8 cellular contexts compared by ENCODE assay signal in genomic region chr17:8294814-8295316, GRCh38. TPM values are rescaled to one million over a fixed set of nuclear protein-coding genes. Genes with fewer than 3 reads are reported as not detected.
DNase-seq lines count a peak whose midpoint lies in the region; ATAC-seq and TF ChIP-seq lines count a peak whose summit lies in the region.

No MANE protein-coding gene starts in this region.

- H3K9me3 Mint-ChIP-seq in naive thymus-derived CD4-positive, alpha-beta T cell: peaks cover 0 to 3% (median 0%) of the 10 kb centered on the region in 11 donors

- no peak for ATAC-seq in naive thymus-derived CD4-positive, alpha-beta T cell
- ATAC-seq in GM19351 (IDR thresholded peaks at IDR 0.05; ENCODE audit: unreplicated experiment) (no peak), GM18867 (IDR thresholded peaks at IDR 0.05; ENCODE audit: unreplicated experiment) (no peak)

- H3K4me3 ChIP-seq in AG10803 (ENCODE audit: low read length) (peak overlapping the region; percentile 68), NT2/D1 (ENCODE audit: insufficient read length, low read depth) (peak overlapping the region; percentile 40), endocrine pancreas (ENCODE audit: control insufficient read depth, insufficient read depth, low read length) (no peak overlapping the region)
- peak overlapping the region; percentile 96 for H3K4me3 ChIP-seq in naive thymus-derived CD4-positive, alpha-beta T cell (ENCODE audit: low read length)

- CTCF ChIA-PET in naive thymus-derived CD4-positive, alpha-beta T cell (lab: Charles Lee): interaction anchor here (0.6 to 2.6 kb wide), 13 partner anchors 13 to 176 kb away, joined by 3 to 11 read pairs (median 4); partner anchors contain the start of genes CTC1 and PFAS

- peaks cover 0 to 5% (median 0%) of the 10 kb centered on the region in 5 donors for H3K36me3 Mint-ChIP-seq in naive thymus-derived CD4-positive, alpha-beta T cell

- H3K4me1 Mint-ChIP-seq in naive thymus-derived CD4-positive, alpha-beta T cell: peaks cover 23 to 45% (median 38%) of the 10 kb centered on the region in 7 donors

- H3K4me1 ChIP-seq in NT2/D1 (ENCODE audit: insufficient read depth, insufficient read length) (peaks cover 4% of the 10 kb centered on the region), endocrine pancreas (ENCODE audit: control insufficient read depth, insufficient read depth, low read length) (no peaks in the 10 kb centered on the region)
- peaks cover 4 to 13% of the 10 kb centered on the region in 2 donors for H3K4me1 ChIP-seq in naive thymus-derived CD4-positive, alpha-beta T cell (ENCODE audit: control insufficient read depth in 2 of 2, insufficient read depth in 2 of 2, low read length in 2 of 2)

- DNase-seq in AG10803 (ENCODE audit: low read depth) (no peak), NT2/D1 (ENCODE audit: low read depth, low spot score) (no peak), MV-4-11 (lab: John Stamatoyannopoulos, UW) (no peak), NCI-H1092 (lab: John Stamatoyannopoulos, UW) (no peak)
- no peak for DNase-seq in naive thymus-derived CD4-positive, alpha-beta T cell

- no peak for TF ChIP-seq CTCF in AG10803 (conservative IDR thresholded peaks at IDR 0.05; ENCODE audit: low read length)

- H3K27ac ChIP-seq in naive thymus-derived CD4-positive, alpha-beta T cell (ENCODE audit: low read depth, low read length): peak overlapping the region; percentile 86

- no peaks in the 10 kb centered on the region for H3K27me3 Mint-ChIP-seq in naive thymus-derived CD4-positive, alpha-beta T cell

- no peaks in the 10 kb centered on the region for H3K36me3 ChIP-seq in NT2/D1 (ENCODE audit: insufficient read depth, insufficient read length, low read length)
- H3K36me3 ChIP-seq in endocrine pancreas (ENCODE audit: control insufficient read depth, insufficient read depth, low read length): no peaks in the 10 kb centered on the region
- no peaks in the 10 kb centered on the region for H3K36me3 ChIP-seq in naive thymus-derived CD4-positive, alpha-beta T cell (ENCODE audit: control insufficient read depth in 2 of 3, insufficient read depth in 3 of 3, low read length in 3 of 3)

- peak overlapping the region; percentile 87 to 97 (median 90) for H3K4me3 Mint-ChIP-seq in naive thymus-derived CD4-positive, alpha-beta T cell

- H3K9ac ChIP-seq in NT2/D1 (ENCODE audit: insufficient read length, low read depth): peak overlapping the region; percentile 77
- H3K9ac ChIP-seq in endocrine pancreas (ENCODE audit: control insufficient read depth, insufficient read depth, low read length): peak overlapping the region; percentile 47

- POLR2A ChIA-PET in naive thymus-derived CD4-positive, alpha-beta T cell (lab: Charles Lee): interaction anchor here (0.7 to 8.8 kb wide), 23 partner anchors 11 to 608 kb away, joined by 3 to 121 read pairs (median 5); partner anchors contain the start of genes AURKB, BORCS6, CTC1 and PFAS

- H3K27me3 ChIP-seq in NT2/D1 (ENCODE audit: insufficient read depth, insufficient read length) (no peaks in the 10 kb centered on the region), endocrine pancreas (ENCODE audit: control insufficient read depth, insufficient read depth, low read length) (no peaks in the 10 kb centered on the region)
- no peaks in the 10 kb centered on the region for H3K27me3 ChIP-seq in naive thymus-derived CD4-positive, alpha-beta T cell (ENCODE audit: control insufficient read depth in 2 of 2, insufficient read depth in 2 of 2, low read length in 2 of 2)

- peak overlapping the region; percentile 81 to 98 (median 93) for H3K27ac Mint-ChIP-seq in naive thymus-derived CD4-positive, alpha-beta T cell

- intact Hi-C loops in naive thymus-derived CD4-positive, alpha-beta T cell (cut with micrococcal nuclease): loop anchor here (1.0 to 2.0 kb wide), 7 partner anchors 46 to 444 kb away; partner anchors contain the start of genes PFAS (in 2 of the 2) and ALOXE3 (in 1 of the 2)

- no peaks in the 10 kb centered on the region for H3K9me3 ChIP-seq in NT2/D1 (ENCODE audit: insufficient read depth, low read length)
- no peaks in the 10 kb centered on the region for H3K9me3 ChIP-seq in endocrine pancreas (ENCODE audit: control insufficient read depth, low read length)
- no peaks in the 10 kb centered on the region for H3K9me3 ChIP-seq in naive thymus-derived CD4-positive, alpha-beta T cell (ENCODE audit: control insufficient read depth in 2 of 3, low read length in 3 of 3)

RNA-seq across cellular contexts. Expression of gene SLC25A35, which starts 0.3 kb away (rescaled TPM):
- 10 to 100 TPM in 1 of 5 experiments, 1 to 10 TPM in 4; 4.3 to 10.0 (median 7.0) TPM for total RNA-seq in naive thymus-derived CD4-positive, alpha-beta T cell
- polyA plus RNA-seq in naive thymus-derived CD4-positive, alpha-beta T cell: 1 to 10 TPM in 1 of 2 donors, under 1 TPM in 1; 0.58 to 4.9 TPM

RNA-seq across cellular contexts. Expression of gene RANGRF, which starts 6.4 kb away (rescaled TPM):
- 10 to 100 TPM; 26.0 to 46.1 (median 38.9) TPM for total RNA-seq in naive thymus-derived CD4-positive, alpha-beta T cell
- 10 to 100 TPM; 77.5 to 85.8 TPM for polyA plus RNA-seq in naive thymus-derived CD4-positive, alpha-beta T cell

RNA-seq across cellular contexts. Expression of gene ARHGEF15, which starts 15.2 kb away (rescaled TPM):
- total RNA-seq in naive thymus-derived CD4-positive, alpha-beta T cell: not detected
- not detected for polyA plus RNA-seq in naive thymus-derived CD4-positive, alpha-beta T cell

RNA-seq across cellular contexts. Expression of gene ODF4, which starts 44.8 kb away (rescaled TPM):
- total RNA-seq in naive thymus-derived CD4-positive, alpha-beta T cell: not detected
- polyA plus RNA-seq in naive thymus-derived CD4-positive, alpha-beta T cell: not detected

RNA-seq across cellular contexts. Expression of gene PFAS, which starts 45.8 kb away (rescaled TPM):
- total RNA-seq in naive thymus-derived CD4-positive, alpha-beta T cell: 10 to 100 TPM; 31.6 to 68.9 (median 31.9) TPM
- polyA plus RNA-seq in naive thymus-derived CD4-positive, alpha-beta T cell: 10 to 100 TPM; 15.2 to 17.4 TPM
